Comparison of ENCODE assay signal across 11 cellular contexts in genomic region chr4:54566608-54567007, GRCh38.
A peak's percentile ranks its signal among the peaks of the same experiment; 100 is the strongest.
DNase-seq lines count a peak whose midpoint lies in the region; ATAC-seq, FAIRE-seq and TF ChIP-seq lines count a peak whose summit lies in the region.
"Had no signal": no experiment of that assay in that cellular context is flagged by ENCODE, and none has a peak within 500 bp of the region (broad histone marks: within the 10 kb centered on the region; RNA-seq: fewer than 3 reads in every experiment).

No MANE protein-coding gene starts in this region.

- H3K4me1 ChIP-seq in small intestine (ENCODE audit: control insufficient read depth in 2 of 2, insufficient read depth in 1 of 2, low read depth in 1 of 2, low read length in 1 of 2) (peaks cover 0 to 3% of the 10 kb centered on the region in 2 donors), tibial nerve (no peaks in the 10 kb centered on the region)
- H3K4me1 ChIP-seq: A549, uterus had no signal

- H3K4me1 Mint-ChIP-seq in activated CD4-positive, alpha-beta T cell treated with anti-CD3 and anti-CD28 coated beads, Interleukin-2, amount 10 ng/mL, durations not matched to agents 7 days and 5 days: peaks cover 7% of the 10 kb centered on the region

- no peak for TF ChIP-seq CTCF in tibial nerve (IDR thresholded peaks at IDR 0.05)

- no peak overlapping the region for H3K27ac Mint-ChIP-seq in activated CD4-positive, alpha-beta T cell treated with anti-CD3 and anti-CD28 coated beads, Interleukin-2, amount 10 ng/mL, durations not matched to agents 7 days and 5 days

- no peaks in the 10 kb centered on the region for H3K9me3 Mint-ChIP-seq in activated CD4-positive, alpha-beta T cell treated with anti-CD3 and anti-CD28 coated beads, Interleukin-2, amount 10 ng/mL, durations not matched to agents 7 days and 5 days

- ATAC-seq in HG03108 (IDR thresholded peaks at IDR 0.05; ENCODE audit: unreplicated experiment): peak; percentile 63
- ATAC-seq: A549 had no signal

- H3K27me3 Mint-ChIP-seq in activated CD4-positive, alpha-beta T cell treated with anti-CD3 and anti-CD28 coated beads, Interleukin-2, amount 10 ng/mL, durations not matched to agents 7 days and 5 days: no peaks in the 10 kb centered on the region

- H3K4me3 ChIP-seq in small intestine (ENCODE audit: low read depth in 1 of 2, low read length in 2 of 2) (no peak overlapping the region), tibial nerve (no peak overlapping the region)
- H3K4me3 ChIP-seq: A549, uterus had no signal

- POLR2A ChIA-PET in activated CD4-positive, alpha-beta T cell treated with anti-CD3 and anti-CD28 coated beads, Interleukin-2, amount 10 ng/mL, durations not matched to agents 7 days and 5 days (lab: Charles Lee): no interaction called here

- H3K4me3 Mint-ChIP-seq in activated CD4-positive, alpha-beta T cell treated with anti-CD3 and anti-CD28 coated beads, Interleukin-2, amount 10 ng/mL, durations not matched to agents 7 days and 5 days: no peak overlapping the region

- DNase-seq in activated CD4-positive, alpha-beta T cell treated with anti-CD3 and anti-CD28 coated beads, Interleukin-2, amount 10 ng/mL, durations not matched to agents 7 days and 5 days: peak; percentile 9
- DNase-seq in activated CD4-positive, alpha-beta T cell treated with anti-CD3 and anti-CD28 coated beads for 48 hours: no peak
- DNase-seq in NCI-H510A (lab: John Stamatoyannopoulos, UW): peak; percentile 52
- peak; percentile 60 for DNase-seq in small intestine
- no peak for DNase-seq in foreskin melanocyte
- no peak for DNase-seq in SHP77 treated with DMSO at 0.1 percent for 48 hours (lab: John Stamatoyannopoulos, UW)
- no peak for DNase-seq in tibial nerve (ENCODE audit: low spot score in 2 of 2)
- DNase-seq: uterus had no signal

- H3K9me3 ChIP-seq in small intestine (ENCODE audit: control insufficient read depth, low read depth) (no peaks in the 10 kb centered on the region), tibial nerve (no peaks in the 10 kb centered on the region)
- H3K9me3 ChIP-seq: A549, neutrophil, uterus had no signal

- no peak for TF ChIP-seq POLR2A in tibial nerve (IDR thresholded peaks at IDR 0.05)

- H3K27me3 ChIP-seq in small intestine (ENCODE audit: control insufficient read depth in 2 of 2, insufficient read depth in 2 of 2, low read length in 2 of 2): no peaks in the 10 kb centered on the region
- no peaks in the 10 kb centered on the region for H3K27me3 ChIP-seq in tibial nerve
- H3K27me3 ChIP-seq: neutrophil, uterus had no signal

- H3K27ac ChIP-seq in small intestine (ENCODE audit: low read depth in 1 of 2, low read length in 1 of 2): no peak overlapping the region
- no peak overlapping the region for H3K27ac ChIP-seq in tibial nerve
- H3K27ac ChIP-seq: A549, neutrophil, uterus had no signal

- no peaks in the 10 kb centered on the region for H3K36me3 Mint-ChIP-seq in activated CD4-positive, alpha-beta T cell treated with anti-CD3 and anti-CD28 coated beads, Interleukin-2, amount 10 ng/mL, durations not matched to agents 7 days and 5 days (ENCODE audit: low read depth)

- CTCF ChIA-PET in activated CD4-positive, alpha-beta T cell treated with anti-CD3 and anti-CD28 coated beads, Interleukin-2, amount 10 ng/mL, durations not matched to agents 7 days and 5 days (lab: Charles Lee): no interaction called here

- 12 to 44% (median 21%) methylated on average over 5 of the region's 5 CpGs for WGBS in small intestine, 3 donors
- WGBS in tibial nerve, 2 donors: 70 to 71% methylated on average over 5 of the region's 5 CpGs

- TF ChIP-seq EP300 in tibial nerve (IDR thresholded peaks at IDR 0.05): no peak

- FAIRE-seq in small intestine (lab: Jason Lieb, UNC): no peak
- FAIRE-seq: A549 had no signal

- H3K36me3 ChIP-seq in small intestine (ENCODE audit: control insufficient read depth in 2 of 2, insufficient read depth in 2 of 2, low read length in 2 of 2) (no peaks in the 10 kb centered on the region), tibial nerve (no peaks in the 10 kb centered on the region)
- H3K36me3 ChIP-seq: neutrophil, uterus had no signal

Comparison
In these comparisons a context has a peak if more than half of its experiments do, and no peak if none do; other contexts are left out.
1. DNase-seq: peak in activated CD4-positive, alpha-beta T cell treated with anti-CD3 and anti-CD28 coated beads, Interleukin-2, amount 10 ng/mL, durations not matched to agents 7 days and 5 days (single experiment), NCI-H510A (single experiment) and small intestine (single experiment); none in activated CD4-positive, alpha-beta T cell treated with anti-CD3 and anti-CD28 coated beads for 48 hours (single experiment), foreskin melanocyte (single experiment), SHP77 treated with DMSO at 0.1 percent for 48 hours (single experiment) and tibial nerve (0 of 2).